ENCODE assay signal across 33 cellular contexts in the genomic region with DNA sequence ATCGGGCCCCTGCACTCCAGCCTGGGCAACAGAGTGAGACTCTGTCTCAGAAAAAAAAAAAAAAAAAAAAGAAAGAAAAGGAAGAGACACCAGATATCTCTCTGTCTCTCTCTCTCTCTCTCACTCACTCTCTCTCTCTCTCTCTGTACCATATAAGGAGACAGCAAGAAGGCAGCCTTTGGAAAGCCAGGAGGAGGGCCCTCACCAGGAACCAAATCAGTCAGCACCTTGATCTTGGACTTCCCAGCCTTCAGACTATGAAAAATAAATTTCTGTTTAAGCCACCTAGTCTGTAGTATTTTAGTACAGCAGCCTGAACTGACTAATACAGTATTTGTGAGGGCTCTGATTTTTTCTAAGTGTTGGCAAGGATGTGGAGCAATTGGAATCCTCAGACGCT. TPM values are rescaled to one million over a fixed set of nuclear protein-coding genes. Genes with fewer than 3 reads are reported as not detected.
"Had no signal": no experiment of that assay in that cellular context is flagged by ENCODE, and none has a peak within 500 bp of the region (broad histone marks: within the 10 kb centered on the region; RNA-seq: fewer than 3 reads in every experiment).

No MANE protein-coding gene starts in this region.

- H3K4me1 Mint-ChIP-seq: activated naive CD4-positive, alpha-beta T cell treated with anti-CD3 and anti-CD28 coated beads, Interleukin-2, amount 50 U/mL, for 24 hours had no signal

- H3K27me3 ChIP-seq: ascending aorta, hepatocyte had no signal

- ATAC-seq: activated CD4-positive, CD25-positive, alpha-beta regulatory T cell treated with anti-CD3 and anti-CD28 coated beads, Interleukin-2, amount 50 U/mL, for 24 hours; activated CD8-positive, alpha-beta T cell treated with anti-CD3 and anti-CD28 coated beads for 36 hours; activated T-cell treated with anti-CD3 and anti-CD28 coated beads, Interleukin-2, amount 50 U/mL, for 4 hours; effector memory CD8-positive, alpha-beta T cell; gastroesophageal sphincter; heart right ventricle had no signal

- H3K4me1 ChIP-seq: ascending aorta, gastroesophageal sphincter had no signal

- H3K9me3 ChIP-seq: ascending aorta, esophagus squamous epithelium, gastroesophageal sphincter, heart right ventricle had no signal

- H3K36me3 Mint-ChIP-seq: activated naive CD4-positive, alpha-beta T cell treated with anti-CD3 and anti-CD28 coated beads, Interleukin-2, amount 50 U/mL, for 24 hours; activated naive CD8-positive, alpha-beta T cell treated with anti-CD3 and anti-CD28 coated beads, Interleukin-2, amount 10 ng/mL, durations not matched to agents 7 days and 5 days had no signal

- H3K4me3 Mint-ChIP-seq: activated CD8-positive, alpha-beta T cell treated with anti-CD3 and anti-CD28 coated beads for 36 hours; activated naive CD4-positive, alpha-beta T cell treated with anti-CD3 and anti-CD28 coated beads for 36 hours; activated naive CD4-positive, alpha-beta T cell treated with anti-CD3 and anti-CD28 coated beads, Interleukin-2, amount 50 U/mL, for 24 hours; activated naive CD8-positive, alpha-beta T cell treated with anti-CD3 and anti-CD28 coated beads, Interleukin-2, amount 10 ng/mL, durations not matched to agents 7 days and 5 days; activated T-cell treated with anti-CD3 and anti-CD28 coated beads, Interleukin-2, amount 50 U/mL, for 4 hours; effector memory CD8-positive, alpha-beta T cell had no signal

- H3K79me2 ChIP-seq: hepatocyte had no signal

- H3K27ac ChIP-seq: ascending aorta, brain microvascular endothelial cell, epithelial cell of prostate, esophagus squamous epithelium, gastroesophageal sphincter, heart right ventricle, hepatocyte had no signal

- H3K27ac Mint-ChIP-seq: activated CD8-positive, alpha-beta T cell treated with anti-CD3 and anti-CD28 coated beads for 36 hours; activated naive CD4-positive, alpha-beta T cell treated with anti-CD3 and anti-CD28 coated beads for 36 hours; activated naive CD4-positive, alpha-beta T cell treated with anti-CD3 and anti-CD28 coated beads, Interleukin-2, amount 50 U/mL, for 24 hours; activated naive CD8-positive, alpha-beta T cell treated with anti-CD3 and anti-CD28 coated beads, Interleukin-2, amount 10 ng/mL, durations not matched to agents 7 days and 5 days; activated T-helper 2 cell treated with anti-CD3 and anti-CD28 coated beads, Interferon-gamma antibody, Interleukin-2, Interleukin-4, amounts not matched to agents 10 μg/mL and 5 μg/mL and 100 μg/mL, durations not matched to agents 14 hours and 24 hours and 36 hours; effector memory CD8-positive, alpha-beta T cell had no signal

- H2AFZ ChIP-seq: hepatocyte had no signal

- H3K9me3 Mint-ChIP-seq: activated CD8-positive, alpha-beta T cell treated with anti-CD3 and anti-CD28 coated beads for 36 hours; activated naive CD4-positive, alpha-beta T cell treated with anti-CD3 and anti-CD28 coated beads for 36 hours; activated naive CD4-positive, alpha-beta T cell treated with anti-CD3 and anti-CD28 coated beads, Interleukin-2, amount 50 U/mL, for 24 hours; activated naive CD8-positive, alpha-beta T cell treated with anti-CD3 and anti-CD28 coated beads, Interleukin-2, amount 10 ng/mL, durations not matched to agents 7 days and 5 days; activated T-cell treated with anti-CD3 and anti-CD28 coated beads, Interleukin-2, amount 50 U/mL, for 4 hours; activated T-helper 2 cell treated with anti-CD3 and anti-CD28 coated beads, Interferon-gamma antibody, Interleukin-2, Interleukin-4, amounts not matched to agents 10 μg/mL and 5 μg/mL and 100 μg/mL, durations not matched to agents 14 hours and 24 hours and 36 hours; effector memory CD8-positive, alpha-beta T cell had no signal

- DNase-seq: activated CD4-positive, alpha-beta T cell treated with anti-CD3 and anti-CD28 coated beads for 48 hours; activated CD4-positive, alpha-beta T cell treated with anti-CD3 and anti-CD28 coated beads, Interleukin-2, amount 50 U/mL, for 1 hour; activated CD4-positive, alpha-beta T cell treated with anti-CD3 and anti-CD28 coated beads, Interleukin-2, amount 50 U/mL, for 48 hours; activated CD8-positive, alpha-beta memory T cell treated with anti-CD3 and anti-CD28 coated beads for 24 hours; activated CD8-positive, alpha-beta T cell treated with anti-CD3 and anti-CD28 coated beads for 36 hours; activated effector memory CD4-positive, alpha-beta T cell treated with anti-CD3 and anti-CD28 coated beads, Interleukin-2, amount 50 U/mL, for 16 hours; activated naive CD4-positive, alpha-beta T cell treated with anti-CD3 and anti-CD28 coated beads for 36 hours; activated naive CD8-positive, alpha-beta T cell treated with anti-CD3 and anti-CD28 coated beads, Interleukin-2, amount 10 ng/mL, durations not matched to agents 7 days and 5 days; activated T-cell treated with anti-CD3 and anti-CD28 coated beads, Interleukin-2, amount 50 U/mL, for 4 hours; brain microvascular endothelial cell; caudate nucleus; cortex of kidney; dermis blood vessel endothelial cell; effector CD4-positive, alpha-beta T cell; effector memory CD8-positive, alpha-beta T cell; esophagus squamous epithelium; foreskin melanocyte; heart right ventricle; T-helper 2 cell had no signal

- FAIRE-seq: colon had no signal

- H3K4me2 ChIP-seq: hepatocyte had no signal

- H3K36me3 ChIP-seq: ascending aorta, brain microvascular endothelial cell, esophagus squamous epithelium, gastroesophageal sphincter, heart right ventricle had no signal

- H3K4me3 ChIP-seq: ascending aorta, esophagus squamous epithelium, gastroesophageal sphincter, heart right ventricle, hepatocyte had no signal

RNA-seq across cellular contexts. Expression of a gene that starts 13.6 kb away (rescaled TPM):
- total RNA-seq: activated CD8-positive, alpha-beta T cell treated with anti-CD3 and anti-CD28 coated beads for 36 hours; activated naive CD4-positive, alpha-beta T cell treated with anti-CD3 and anti-CD28 coated beads for 36 hours; activated naive CD8-positive, alpha-beta T cell treated with anti-CD3 and anti-CD28 coated beads, Interleukin-2, amount 10 ng/mL, durations not matched to agents 7 days and 5 days; activated T-cell treated with anti-CD3 and anti-CD28 coated beads, Interleukin-2, amount 50 U/mL, for 4 hours; activated T-helper 2 cell treated with anti-CD3 and anti-CD28 coated beads, Interferon-gamma antibody, Interleukin-2, Interleukin-4, amounts not matched to agents 10 μg/mL and 5 μg/mL and 100 μg/mL, durations not matched to agents 14 hours and 24 hours and 36 hours; ascending aorta; chondrocyte; dermis blood vessel endothelial cell; fibroblast of lung; fibroblast of villous mesenchyme; glomerular endothelial cell; heart right ventricle; T-helper 1 cell treated with Interleukin-12 subunit alpha and Interleukin-12 subunit beta and Interleukin-4 antibody, amounts not matched to agents 30 ng/mL and 1 ng/mL, for 36 hours had no signal
- polyA plus RNA-seq: fibroblast of lung had no signal

RNA-seq across cellular contexts. Expression of a gene that starts 37.5 kb away (rescaled TPM):
- total RNA-seq: activated naive CD4-positive, alpha-beta T cell treated with anti-CD3 and anti-CD28 coated beads for 36 hours; ascending aorta; chondrocyte; dermis blood vessel endothelial cell; fibroblast of lung; fibroblast of villous mesenchyme; gastroesophageal sphincter; glomerular endothelial cell; heart right ventricle; T-helper 1 cell treated with Interleukin-12 subunit alpha and Interleukin-12 subunit beta and Interleukin-4 antibody, amounts not matched to agents 30 ng/mL and 1 ng/mL, for 36 hours had no signal
- polyA plus RNA-seq: fibroblast of lung, heart right ventricle had no signal

RNA-seq across cellular contexts. Expression of a gene that starts 48.4 kb away (rescaled TPM):
- total RNA-seq: activated CD8-positive, alpha-beta T cell treated with anti-CD3 and anti-CD28 coated beads for 36 hours; activated naive CD4-positive, alpha-beta T cell treated with anti-CD3 and anti-CD28 coated beads for 36 hours; activated naive CD8-positive, alpha-beta T cell treated with anti-CD3 and anti-CD28 coated beads, Interleukin-2, amount 10 ng/mL, durations not matched to agents 7 days and 5 days; activated T-cell treated with anti-CD3 and anti-CD28 coated beads, Interleukin-2, amount 50 U/mL, for 4 hours; activated T-helper 2 cell treated with anti-CD3 and anti-CD28 coated beads, Interferon-gamma antibody, Interleukin-2, Interleukin-4, amounts not matched to agents 10 μg/mL and 5 μg/mL and 100 μg/mL, durations not matched to agents 14 hours and 24 hours and 36 hours; ascending aorta; chondrocyte; dermis blood vessel endothelial cell; esophagus squamous epithelium; fibroblast of lung; fibroblast of villous mesenchyme; gastroesophageal sphincter; glomerular endothelial cell; T-helper 1 cell treated with Interleukin-12 subunit alpha and Interleukin-12 subunit beta and Interleukin-4 antibody, amounts not matched to agents 30 ng/mL and 1 ng/mL, for 36 hours had no signal
- polyA plus RNA-seq: esophagus, fibroblast of lung, heart right ventricle had no signal
